ENCODE assay signal across 5 cellular contexts in genomic region chr1:29793653-29794348, GRCh38.
"Had no signal": no experiment of that assay in that cellular context is flagged by ENCODE, and none has a peak within 500 bp of the region (broad histone marks: within the 10 kb centered on the region; RNA-seq: fewer than 3 reads in every experiment).

No MANE protein-coding gene starts in this region.

- H3K36me3 Mint-ChIP-seq: activated naive CD8-positive, alpha-beta T cell; stimulated activated memory B cell treated with anti-CD40 and anti-IgM and Interleukin-4, amounts not matched to agents 10 μg/mL and 1 μg/mL and 100 μg/mL, for 72 hours; T-cell had no signal

- H3K4me1 Mint-ChIP-seq: naive thymus-derived CD8-positive, alpha-beta T cell; stimulated activated memory B cell treated with anti-CD40 and anti-IgM and Interleukin-4, amounts not matched to agents 10 μg/mL and 1 μg/mL and 100 μg/mL, for 72 hours; T-cell had no signal

- H3K27ac Mint-ChIP-seq: activated naive CD8-positive, alpha-beta T cell; activated T-helper 1 cell treated with anti-CD3 and anti-CD28 coated beads, Interleukin-12 subunit alpha, Interleukin-12 subunit beta, Interleukin-2, Interleukin-4 antibody, amounts not matched to agents 30 ng/mL and 10 ng/mL and 1 ng/mL, durations not matched to agents 14 hours and 24 hours and 36 hours; naive thymus-derived CD8-positive, alpha-beta T cell; stimulated activated memory B cell treated with anti-CD40 and anti-IgM and Interleukin-4, amounts not matched to agents 10 μg/mL and 1 μg/mL and 100 μg/mL, for 72 hours; T-cell had no signal

- ATAC-seq: naive thymus-derived CD8-positive, alpha-beta T cell; stimulated activated memory B cell treated with anti-CD40 and anti-IgM and Interleukin-4, amounts not matched to agents 10 μg/mL and 1 μg/mL and 100 μg/mL, for 72 hours; T-cell had no signal

- H3K4me3 Mint-ChIP-seq: activated naive CD8-positive, alpha-beta T cell; activated T-helper 1 cell treated with anti-CD3 and anti-CD28 coated beads, Interleukin-12 subunit alpha, Interleukin-12 subunit beta, Interleukin-2, Interleukin-4 antibody, amounts not matched to agents 30 ng/mL and 10 ng/mL and 1 ng/mL, durations not matched to agents 14 hours and 24 hours and 36 hours; naive thymus-derived CD8-positive, alpha-beta T cell; stimulated activated memory B cell treated with anti-CD40 and anti-IgM and Interleukin-4, amounts not matched to agents 10 μg/mL and 1 μg/mL and 100 μg/mL, for 72 hours; T-cell had no signal

- H3K27me3 Mint-ChIP-seq: activated naive CD8-positive, alpha-beta T cell; stimulated activated memory B cell treated with anti-CD40 and anti-IgM and Interleukin-4, amounts not matched to agents 10 μg/mL and 1 μg/mL and 100 μg/mL, for 72 hours had no signal
